In the genomic region with DNA sequence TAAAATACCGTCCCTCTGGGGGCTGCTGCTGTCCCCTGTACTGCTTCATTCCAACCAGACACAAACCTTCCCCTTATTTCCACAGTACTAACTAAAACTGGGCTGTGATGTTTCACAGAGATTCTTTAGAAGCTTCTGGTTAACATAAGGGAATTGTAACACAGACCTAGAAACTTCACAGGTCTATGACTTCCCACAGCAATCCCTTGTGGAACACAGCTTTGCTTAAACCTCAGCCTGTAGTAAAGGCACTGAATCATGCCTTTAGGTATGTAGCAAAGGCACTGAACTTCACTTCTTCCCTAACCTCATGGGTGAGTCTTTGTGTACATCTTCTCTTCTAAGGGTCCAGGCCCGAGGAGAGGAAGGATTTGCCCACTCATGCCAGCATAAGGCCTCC, we compare ENCODE assay signal across 27 cellular contexts. TPM values are rescaled to one million over a fixed set of nuclear protein-coding genes. Genes with fewer than 3 reads are reported as not detected.
"Had no signal": no experiment of that assay in that cellular context is flagged by ENCODE, and none has a peak within 500 bp of the region (broad histone marks: within the 10 kb centered on the region; RNA-seq: fewer than 3 reads in every experiment).

No MANE protein-coding gene starts in this region.

- H3K36me3 ChIP-seq: esophagus muscularis mucosa, gastrocnemius medialis, right lobe of liver, transverse colon, uterus had no signal

- H3K4me1 ChIP-seq: body of pancreas, esophagus muscularis mucosa, gastrocnemius medialis, right lobe of liver, uterus had no signal

- DNase-seq: activated CD4-positive, alpha-beta T cell treated with anti-CD3 and anti-CD28 coated beads for 1 hour; activated naive CD4-positive, alpha-beta T cell treated with Interleukin-2 at 50 U/mL for 16 hours; activated T-cell treated with anti-CD3 and anti-CD28 coated beads, Interleukin-2, amount 50 U/mL, for 1 hour; body of pancreas; effector memory CD4-positive, alpha-beta T cell; gastrocnemius medialis; hypothalamus; left colon; mucosa of descending colon; nucleus accumbens; right lobe of liver; stimulated activated CD4-positive, alpha-beta T cell treated with anti-CD3 and anti-CD28 coated beads, Interleukin-2, amount 100 ng/mL, for 48 hours; stimulated activated CD8-positive, alpha-beta memory T cell treated with anti-CD3 and anti-CD28 coated beads, Interleukin-4, amount 100 ng/mL, for 48 hours; stimulated activated naive B cell treated with anti-CD40 and anti-IgM and Interleukin-4, amounts not matched to agents 10 μg/mL and 1 μg/mL and 100 μg/mL, for 72 hours; T-cell; transverse colon; uterus had no signal

- H3K27me3 ChIP-seq: body of pancreas, esophagus muscularis mucosa, gastrocnemius medialis, right lobe of liver, transverse colon, uterus had no signal

- FAIRE-seq: endothelial cell of umbilical vein, islet of Langerhans had no signal

- H3K9me3 Mint-ChIP-seq: activated T-helper 17 cell treated with anti-CD3 and anti-CD28 coated beads, Interleukin-2, amount 50 U/mL, for 72 hours; memory B cell; stimulated activated naive B cell treated with anti-CD40 and anti-IgM and Interleukin-4, amounts not matched to agents 10 μg/mL and 1 μg/mL and 100 μg/mL, for 72 hours; T-cell; T-helper 2 cell treated with Interferon-gamma antibody and Interleukin-4, amounts not matched to agents 5 μg/mL and 100 μg/mL, for 36 hours had no signal

- H3K4me3 Mint-ChIP-seq: activated T-helper 17 cell treated with anti-CD3 and anti-CD28 coated beads, Interleukin-2, amount 50 U/mL, for 72 hours; memory B cell; stimulated activated naive B cell treated with anti-CD40 and anti-IgM and Interleukin-4, amounts not matched to agents 10 μg/mL and 1 μg/mL and 100 μg/mL, for 72 hours; T-cell; T-helper 2 cell treated with Interferon-gamma antibody and Interleukin-4, amounts not matched to agents 5 μg/mL and 100 μg/mL, for 36 hours had no signal

- H3K36me3 Mint-ChIP-seq: memory B cell; stimulated activated naive B cell treated with anti-CD40 and anti-IgM and Interleukin-4, amounts not matched to agents 10 μg/mL and 1 μg/mL and 100 μg/mL, for 72 hours; T-cell had no signal

- H3K4me3 ChIP-seq: body of pancreas, esophagus muscularis mucosa, gastrocnemius medialis, mucosa of descending colon, right lobe of liver, transverse colon, uterus had no signal

- H3K27ac Mint-ChIP-seq: activated T-helper 17 cell treated with anti-CD3 and anti-CD28 coated beads, Interleukin-2, amount 50 U/mL, for 72 hours; memory B cell; stimulated activated naive B cell treated with anti-CD40 and anti-IgM and Interleukin-4, amounts not matched to agents 10 μg/mL and 1 μg/mL and 100 μg/mL, for 72 hours; T-cell; T-helper 2 cell treated with Interferon-gamma antibody and Interleukin-4, amounts not matched to agents 5 μg/mL and 100 μg/mL, for 36 hours had no signal

- H3K27ac ChIP-seq: body of pancreas, esophagus muscularis mucosa, gastrocnemius medialis, right lobe of liver, transverse colon, uterus had no signal

- H3K27me3 Mint-ChIP-seq: activated T-helper 17 cell treated with anti-CD3 and anti-CD28 coated beads, Interleukin-2, amount 50 U/mL, for 72 hours; memory B cell; stimulated activated naive B cell treated with anti-CD40 and anti-IgM and Interleukin-4, amounts not matched to agents 10 μg/mL and 1 μg/mL and 100 μg/mL, for 72 hours; T-cell had no signal

RNA-seq across cellular contexts. Expression of a gene that starts 49.4 kb away (rescaled TPM):
- total RNA-seq: activated T-helper 17 cell treated with anti-CD3 and anti-CD28 coated beads, Interleukin-2, amount 50 U/mL, for 72 hours; body of pancreas; cardiac septum; dermis microvascular lymphatic vessel endothelial cell; esophagus muscularis mucosa; lower leg skin; right lobe of liver; temporal lobe; uterus had no signal
- polyA plus RNA-seq: endothelial cell of umbilical vein had no signal
